ENCODE assay signal across 20 cellular contexts in the genomic region with DNA sequence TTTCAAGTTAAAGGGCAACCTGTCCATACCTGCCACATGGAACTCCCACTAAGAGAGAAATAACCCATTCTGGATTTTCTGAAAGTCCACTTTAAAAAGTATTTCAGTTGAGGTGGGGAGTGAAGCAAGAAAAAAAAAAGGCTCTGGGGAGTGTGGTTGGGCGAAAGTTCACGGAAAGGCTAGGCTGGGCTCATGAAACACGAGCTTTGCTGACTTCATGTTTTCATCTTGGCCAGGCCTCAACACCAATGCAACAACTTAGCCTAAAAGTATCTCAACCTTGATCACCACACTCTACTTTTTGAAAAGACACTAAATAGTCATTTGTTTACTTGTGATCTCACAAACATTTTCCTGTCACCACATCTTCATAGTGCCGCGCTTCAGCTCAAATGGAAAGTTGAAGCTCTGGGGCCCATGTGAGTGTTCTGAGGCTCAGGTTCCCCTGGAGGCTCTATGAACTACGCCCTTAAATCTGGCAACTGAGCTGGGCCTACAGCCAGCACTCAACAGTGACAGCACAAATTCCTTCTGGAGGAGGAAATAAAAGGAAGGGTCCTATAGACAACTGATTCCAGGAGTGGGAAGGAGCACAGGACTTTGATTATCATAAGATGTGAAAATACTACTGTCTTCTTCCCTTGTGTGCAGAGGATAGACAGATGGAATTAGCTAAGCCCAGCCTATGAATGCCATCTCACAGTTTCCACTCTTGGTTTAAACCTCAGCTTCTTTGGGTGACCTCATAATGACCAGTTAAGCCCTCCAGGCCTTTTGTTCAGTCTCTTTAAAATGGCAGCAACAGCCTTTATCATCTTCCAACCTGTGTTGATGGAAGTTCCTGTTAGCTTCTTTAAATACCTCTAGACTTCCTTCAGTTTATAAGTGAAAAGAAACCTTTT. TPM values are rescaled to one million over a fixed set of nuclear protein-coding genes. Genes with fewer than 3 reads are reported as not detected.
A peak's percentile ranks its signal among the peaks of the same experiment; 100 is the strongest.
DNase-seq lines count a peak whose midpoint lies in the region; ATAC-seq and TF ChIP-seq lines count a peak whose summit lies in the region.
"Had no signal": no experiment of that assay in that cellular context is flagged by ENCODE, and none has a peak within 500 bp of the region (broad histone marks: within the 10 kb centered on the region; RNA-seq: fewer than 3 reads in every experiment).

No MANE protein-coding gene starts in this region.

- H3K4me1 Mint-ChIP-seq in MCF 10A (ENCODE audit: insufficient read depth, unreplicated experiment): no peaks in the 10 kb centered on the region

- peak; percentile 2 for DNase-seq in mammary epithelial cell
- no peak for DNase-seq in MCF 10A (ENCODE audit: unreplicated experiment)
- DNase-seq in M059J (ENCODE audit: low read depth): peak; percentile 47
- peak; percentile 35 for DNase-seq in activated naive CD4-positive, alpha-beta T cell treated with anti-CD3 and anti-CD28 coated beads, Interleukin-2, amount 50 U/mL, for 16 hours
- peak; percentile 8 for DNase-seq in skeletal muscle cell (ENCODE audit: low read depth)
- no peak for DNase-seq in NCI-H1417 treated with DMSO at 0.1 percent for 48 hours (lab: John Stamatoyannopoulos, UW)
- no peak for DNase-seq in Karpas-422
- DNase-seq: AML-193; effector CD8-positive, alpha-beta T cell; IMR-90; NCI-H1436 treated with DMSO at 0.1 percent for 48 hours; NCI-H446 treated with DMSO at 0.1 percent for 48 hours; OCI-M1 had no signal

- CTCF ChIA-PET in mammary epithelial cell (lab: Charles Lee; ENCODE audit: low non-redundant PET): interaction anchor here (0.7 kb wide), 1 partner anchor 44 kb away, joined by 6 read pairs; no protein-coding TSS in a partner anchor
- CTCF ChIA-PET in MCF 10A (lab: Yijun Ruan, JAX): interaction anchor here (0.6 to 0.8 kb wide), 2 partner anchors 47 to 51 kb away, joined by 3 to 4 read pairs; no protein-coding TSS in a partner anchor

- TF ChIP-seq CTCF in mammary epithelial cell (conservative IDR thresholded peaks at IDR 0.05 in 1 of 2, IDR thresholded peaks at IDR 0.05 in 1 of 2; ENCODE audit: extremely low read depth in 1 of 2, insufficient read depth in 1 of 2, low read depth in 1 of 2, low read length in 2 of 2) (no peak), MCF 10A (IDR thresholded peaks at IDR 0.05; ENCODE audit: unreplicated experiment) (no peak)

- H3K36me3 ChIP-seq in mammary epithelial cell (ENCODE audit: insufficient read depth, low read length): no peaks in the 10 kb centered on the region
- H3K36me3 ChIP-seq in Karpas-422 (ENCODE audit: insufficient read depth, low read length): no peaks in the 10 kb centered on the region
- H3K36me3 ChIP-seq: breast epithelium, gastroesophageal sphincter, neural progenitor cell, thoracic aorta had no signal

- H4K20me1 ChIP-seq in mammary epithelial cell (ENCODE audit: insufficient read depth, low read length) (no peaks in the 10 kb centered on the region), Karpas-422 (ENCODE audit: insufficient read depth, low read depth, low read length) (no peaks in the 10 kb centered on the region)

- no peaks in the 10 kb centered on the region for H3K27me3 ChIP-seq in mammary epithelial cell (ENCODE audit: insufficient read depth, low read length)
- no peaks in the 10 kb centered on the region for H3K27me3 ChIP-seq in Karpas-422 (ENCODE audit: low read length)
- H3K27me3 ChIP-seq: gastroesophageal sphincter, neural progenitor cell had no signal

- no peak for ATAC-seq in HG03159 (IDR thresholded peaks at IDR 0.05; ENCODE audit: unreplicated experiment)
- ATAC-seq: gastroesophageal sphincter, HCT116 had no signal

- POLR2A ChIA-PET in MCF 10A (lab: Yijun Ruan, JAX): no interaction called here

- H3K79me2 ChIP-seq in mammary epithelial cell (ENCODE audit: insufficient read depth, low read length) (no peaks in the 10 kb centered on the region), Karpas-422 (ENCODE audit: low read length) (no peaks in the 10 kb centered on the region)

- H3K9me2 ChIP-seq in Karpas-422 (replicated peaks; ENCODE audit: insufficient read depth, low read length): no peaks in the 10 kb centered on the region

- H3K4me1 ChIP-seq in mammary epithelial cell (ENCODE audit: insufficient read depth, low read length) (no peaks in the 10 kb centered on the region), Karpas-422 (ENCODE audit: low read length) (peaks cover 5% of the 10 kb centered on the region)
- H3K4me1 ChIP-seq: breast epithelium, gastroesophageal sphincter had no signal

- no peak overlapping the region for H3K4me3 Mint-ChIP-seq in MCF 10A (ENCODE audit: unreplicated experiment)
- H3K4me3 Mint-ChIP-seq: neural progenitor cell had no signal

- 74% methylated on average over 6 of the region's 6 CpGs for WGBS in mammary epithelial cell (ENCODE audit: low coverage, missing lambda C conversion rate)

- H3K27me3 Mint-ChIP-seq in MCF 10A (ENCODE audit: insufficient read depth, unreplicated experiment): peaks cover 47% of the 10 kb centered on the region

- no peak overlapping the region for H2AFZ ChIP-seq in mammary epithelial cell (ENCODE audit: low read depth, low read length)
- no peak overlapping the region for H2AFZ ChIP-seq in Karpas-422 (ENCODE audit: low read length)
- H2AFZ ChIP-seq: neural progenitor cell had no signal

- H3K9me3 ChIP-seq in mammary epithelial cell (replicated peaks; ENCODE audit: insufficient read depth, low read length) (no peaks in the 10 kb centered on the region), Karpas-422 (ENCODE audit: low read length) (no peaks in the 10 kb centered on the region)
- H3K9me3 ChIP-seq: breast epithelium, gastroesophageal sphincter, thoracic aorta had no signal

- no peaks in the 10 kb centered on the region for H3K36me3 Mint-ChIP-seq in MCF 10A (ENCODE audit: insufficient read depth, unreplicated experiment)
- H3K36me3 Mint-ChIP-seq: neural progenitor cell had no signal

- H3K4me3 ChIP-seq in mammary epithelial cell (replicated peaks in 1 of 3; ENCODE audit: insufficient read depth in 1 of 3, low read depth in 2 of 3, low read length in 3 of 3): no peak overlapping the region
- H3K4me3 ChIP-seq in skeletal muscle cell (ENCODE audit: low read depth, low read length): no peak overlapping the region
- H3K4me3 ChIP-seq in Karpas-422 (ENCODE audit: low read length): no peak overlapping the region
- H3K4me3 ChIP-seq: breast epithelium, gastroesophageal sphincter, neural progenitor cell, skin epidermis, thoracic aorta had no signal

- in situ Hi-C loops in mammary epithelial cell (cut with MboI; ENCODE audit: low sequenced_read_pairs in 2 of 2): no loop called here

- H3K27ac Mint-ChIP-seq in MCF 10A (ENCODE audit: low read depth, unreplicated experiment): no peak overlapping the region
- H3K27ac Mint-ChIP-seq: neural progenitor cell had no signal

- H3K4me2 ChIP-seq in mammary epithelial cell (ENCODE audit: insufficient read depth, low read depth, low read length): no peak overlapping the region
- H3K4me2 ChIP-seq in Karpas-422 (ENCODE audit: low read depth, low read length, poor library complexity, severe bottlenecking): no peak overlapping the region
- H3K4me2 ChIP-seq: neural progenitor cell had no signal

- intact Hi-C loops in mammary epithelial cell (cut with micrococcal nuclease) (no loop called here), MCF 10A (cut with micrococcal nuclease) (no loop called here)

- BruUV-seq in mammary epithelial cell (replicated peaks; lab: Mats Ljungman, UMichigan) (no TSS peak), MCF 10A (replicated peaks; lab: Mats Ljungman, UMichigan) (no TSS peak)

- H3K27ac ChIP-seq in mammary epithelial cell (ENCODE audit: insufficient read depth, low read depth, low read length): no peak overlapping the region
- no peak overlapping the region for H3K27ac ChIP-seq in Karpas-422 (ENCODE audit: low read length)
- H3K27ac ChIP-seq: breast epithelium, gastroesophageal sphincter, neural progenitor cell, thoracic aorta had no signal

- dilution Hi-C loops in mammary epithelial cell (cut with HindIII; ENCODE audit: low sequenced_read_pairs): no loop called here

- no peaks in the 10 kb centered on the region for H3K9me3 Mint-ChIP-seq in MCF 10A (ENCODE audit: unreplicated experiment)

- no peak overlapping the region for H3K9ac ChIP-seq in mammary epithelial cell (ENCODE audit: insufficient read depth, low read length)
- H3K9ac ChIP-seq in Karpas-422 (ENCODE audit: low read length): no peak overlapping the region
- H3K9ac ChIP-seq: neural progenitor cell had no signal

RNA-seq across cellular contexts. Expression of gene CD40LG, which starts 5.1 kb away (rescaled TPM):
- total RNA-seq in mammary epithelial cell (not detected), MCF 10A (2022) (not detected in 2 replicates)
- not detected for polyA plus RNA-seq in mammary epithelial cell
- not detected for polyA minus RNA-seq in mammary epithelial cell
- not detected in 2 replicates for total RNA-seq in M059J (2014; rRNA removed; shearing (Covaris generic))
- total RNA-seq in Karpas-422 (2014; rRNA removed; shearing (Covaris generic); ENCODE audit: low replicate concordance): not detected in 2 replicates
- total RNA-seq: IMR-90 had no signal
- polyA plus RNA-seq: IMR-90 had no signal

Comparison
In these comparisons a context has a peak if more than half of its experiments do, and no peak if none do; other contexts are left out.
1. DNase-seq: peak in mammary epithelial cell (single experiment), M059J (single experiment), activated naive CD4-positive, alpha-beta T cell treated with anti-CD3 and anti-CD28 coated beads, Interleukin-2, amount 50 U/mL, for 16 hours (single experiment) and skeletal muscle cell (single experiment); none in MCF 10A (single experiment), NCI-H1417 treated with DMSO at 0.1 percent for 48 hours (single experiment) and Karpas-422 (single experiment).